In genomic region chr4:107215222-107215621, GRCh38 we compare ENCODE assay signal across 1 cellular context.
TF ChIP-seq lines count a peak whose summit lies in the region.

No MANE protein-coding gene starts in this region.

TF ChIP-seq in HepG2, 621 proteins besides CTCF, POLR2A, EP300 and RAD21 (continued from another document):
- 0 out of 2 replicates have a peak, but pooled peaks have one; percentile 50 for TF ChIP-seq PAXIP1 (CRISPR knock-in tag; conservative IDR thresholded peaks at IDR 0.05)
- no peak for TF ChIP-seq GMEB1 (CRISPR knock-in tag; IDR thresholded peaks at IDR 0.05; ENCODE audit: borderline replicate concordance)
- no peak for TF ChIP-seq ATM (IDR thresholded peaks at IDR 0.05; ENCODE audit: borderline replicate concordance)
- TF ChIP-seq ZSCAN9 (CRISPR knock-in tag; IDR thresholded peaks at IDR 0.05; ENCODE audit: borderline replicate concordance): no peak
- TF ChIP-seq SOX5 (CRISPR knock-in tag; IDR thresholded peaks at IDR 0.05; ENCODE audit: borderline replicate concordance): peak; percentile 28; the same call in 1 of the 2 replicates
- no peak for TF ChIP-seq ZNF501 (CRISPR knock-in tag; IDR thresholded peaks at IDR 0.05)
- TF ChIP-seq ZNF616 (CRISPR knock-in tag; IDR thresholded peaks at IDR 0.05; ENCODE audit: low read depth): no peak
- TF ChIP-seq BRD4 (CRISPR knock-in tag; IDR thresholded peaks at IDR 0.05): no peak
- TF ChIP-seq HMG20A (CRISPR knock-in tag; IDR thresholded peaks at IDR 0.05; ENCODE audit: borderline replicate concordance): peak; percentile 76; the same call in 1 of the 2 replicates
